In the genomic region with DNA sequence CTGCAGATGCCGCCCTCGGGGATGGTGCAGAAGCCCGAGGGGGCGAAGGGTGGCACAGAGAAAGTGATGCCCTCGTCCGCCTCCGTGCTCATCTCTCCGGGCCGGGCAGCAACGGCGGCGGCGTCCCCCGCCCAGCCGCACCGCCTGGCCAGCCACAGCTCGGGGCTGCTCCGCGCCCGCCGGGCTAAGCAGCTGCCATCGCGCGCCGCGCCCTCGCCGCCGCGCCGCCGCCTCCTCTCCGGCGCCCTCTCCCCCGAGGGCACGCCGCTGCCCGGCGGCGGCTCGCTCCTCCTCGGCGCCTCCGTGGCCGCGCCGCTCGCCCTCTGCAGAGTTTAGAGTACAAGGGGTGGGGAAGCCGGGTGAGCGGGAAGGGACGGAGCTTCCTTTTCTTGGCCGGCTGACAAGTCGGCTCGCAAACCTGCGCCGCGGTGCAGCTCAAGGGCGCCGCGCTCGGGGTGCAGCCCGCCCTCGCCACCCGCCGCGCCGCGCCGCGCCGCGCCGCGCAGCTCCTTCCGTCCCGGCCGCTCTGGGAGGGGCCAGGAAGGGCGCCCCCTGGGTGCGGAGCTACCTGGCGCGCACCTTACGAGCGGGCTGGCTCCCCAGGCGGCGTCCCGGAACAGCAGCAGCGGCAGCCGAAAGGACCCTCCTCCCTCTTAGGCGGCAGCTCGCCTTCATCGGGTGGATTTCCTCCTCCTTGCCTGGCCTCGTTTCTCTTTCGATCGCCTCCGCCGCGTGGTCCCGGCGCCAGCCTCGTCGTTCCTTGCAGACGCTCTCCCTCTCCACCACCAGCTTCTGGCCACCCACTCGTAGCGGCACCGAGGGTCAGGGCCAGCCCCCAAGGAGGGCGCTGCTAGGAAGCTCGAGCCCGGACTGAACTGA, we compare ENCODE assay signal across 8 cellular contexts. TPM values are rescaled to one million over a fixed set of nuclear protein-coding genes. Genes with fewer than 3 reads are reported as not detected.
DNase-seq lines count a peak whose midpoint lies in the region; ATAC-seq and TF ChIP-seq lines count a peak whose summit lies in the region.

MAP3K5 (minus strand) TSS at position 412 of the 879 bp plus-strand sequence; CDS start at position 92, 320 bp downstream.

- no peaks in the 10 kb centered on the region for H3K9me3 Mint-ChIP-seq in activated CD4-positive, alpha-beta T cell treated with anti-CD3 and anti-CD28 coated beads, Interleukin-2, amount 10 ng/mL, durations not matched to agents 24 days and 14 days

- H3K4me1 ChIP-seq in BE2C (no peaks in the 10 kb centered on the region), right lobe of liver (peaks cover 0 to 29% (median 9%) of the 10 kb centered on the region in 4 donors)

- ATAC-seq in GM19035 (IDR thresholded peaks at IDR 0.05; ENCODE audit: unreplicated experiment) (peak; percentile 61), HG03342 (IDR thresholded peaks at IDR 0.05; ENCODE audit: unreplicated experiment) (peak; percentile 66), right lobe of liver (peak; percentile 79 to 90 (median 84))

- H3K4me3 ChIP-seq in BE2C (ENCODE audit: low read depth, low read length) (peak within 1 kb of the TSS; percentile 87), coronary artery (peak within 1 kb of the TSS; percentile 92), right lobe of liver (peak within 1 kb of the TSS; percentile 90 to 96 (median 95))

- no peaks in the 10 kb centered on the region for H3K27me3 Mint-ChIP-seq in activated CD4-positive, alpha-beta T cell treated with anti-CD3 and anti-CD28 coated beads, Interleukin-2, amount 10 ng/mL, durations not matched to agents 24 days and 14 days

- peaks cover 29% of the 10 kb centered on the region for H3K4me1 Mint-ChIP-seq in activated CD4-positive, alpha-beta T cell treated with anti-CD3 and anti-CD28 coated beads, Interleukin-2, amount 10 ng/mL, durations not matched to agents 24 days and 14 days

- DNase-seq in BE2C, result peak; percentile 80
- peak; percentile 42 for DNase-seq in NCI-H510A (lab: John Stamatoyannopoulos, UW)
- peak; percentile 97 for DNase-seq in activated CD4-positive, alpha-beta T cell treated with anti-CD3 and anti-CD28 coated beads, Interleukin-2, amount 10 ng/mL, durations not matched to agents 24 days and 14 days
- DNase-seq in coronary artery (ENCODE audit: low spot score), result peak; percentile 90
- DNase-seq in right lobe of liver, result peak; percentile 90 to 93 (median 93)
- DNase-seq in stimulated activated CD4-positive, alpha-beta T cell treated with anti-CD3 and anti-CD28 coated beads, Interleukin-4, amount 100 ng/mL, for 4 hours, result peak; percentile 89 to 91

- WGBS in right lobe of liver (ENCODE audit: insufficient coverage, low coverage, low lambda C conversion rate, missing lambda C conversion rate), result 0% methylated on average over 19 of the region's 108 CpGs

- peak; percentile 60 for TF ChIP-seq POLR2A in right lobe of liver (IDR thresholded peaks at IDR 0.05)

- H3K36me3 Mint-ChIP-seq in activated CD4-positive, alpha-beta T cell treated with anti-CD3 and anti-CD28 coated beads, Interleukin-2, amount 10 ng/mL, durations not matched to agents 24 days and 14 days (ENCODE audit: low read depth), result peaks cover 9% of the 10 kb centered on the region

- no peaks in the 10 kb centered on the region for H3K9me3 ChIP-seq in BE2C
- H3K9me3 ChIP-seq in right lobe of liver, result no peaks in the 10 kb centered on the region

- H3K36me3 ChIP-seq in BE2C (no peaks in the 10 kb centered on the region), right lobe of liver (no peaks in the 10 kb centered on the region)

- H3K27me3 ChIP-seq in BE2C (no peaks in the 10 kb centered on the region), right lobe of liver (no peaks in the 10 kb centered on the region)

- H3K27ac ChIP-seq in coronary artery (peak within 1 kb of the TSS; percentile 95 to 97), right lobe of liver (peak within 1 kb of the TSS; percentile 93 to 95 (median 93))

- TF ChIP-seq CTCF in BE2C (IDR thresholded peaks at IDR 0.05; ENCODE audit: low read depth, low read length), result peak; percentile 24; the same call in 1 of the 2 replicates
- TF ChIP-seq CTCF in coronary artery (IDR thresholded peaks at IDR 0.05), result no peak
- peak; percentile 27 to 85 (median 44) for TF ChIP-seq CTCF in right lobe of liver (IDR thresholded peaks at IDR 0.05)

- intact Hi-C loops in activated CD4-positive, alpha-beta T cell treated with anti-CD3 and anti-CD28 coated beads, Interleukin-2, amount 10 ng/mL, durations not matched to agents 24 days and 14 days (cut with micrococcal nuclease), result loop anchor here (1.0 to 2.0 kb wide), 3 partner anchors 74 to 504 kb away; partner anchors contain the start of gene BCLAF1
- intact Hi-C loops in right lobe of liver (cut with DNase I), result loop anchor here (10.0 kb wide), 1 partner anchor 148 kb away; no protein-coding TSS in a partner anchor

- H3K4me3 Mint-ChIP-seq in activated CD4-positive, alpha-beta T cell treated with anti-CD3 and anti-CD28 coated beads, Interleukin-2, amount 10 ng/mL, durations not matched to agents 24 days and 14 days, result peak within 1 kb of the TSS; percentile 84

- peak within 1 kb of the TSS; percentile 96 for H3K27ac Mint-ChIP-seq in activated CD4-positive, alpha-beta T cell treated with anti-CD3 and anti-CD28 coated beads, Interleukin-2, amount 10 ng/mL, durations not matched to agents 24 days and 14 days

RNA-seq across cellular contexts. Expression of gene MAP3K5, which starts in this region (rescaled TPM):
- 2.3 TPM for polyA plus RNA-seq in BE2C (2012; ENCODE audit: insufficient read depth, insufficient read length, low read depth)
- 8.7 and 8.8 TPM in 2 replicates for total RNA-seq in activated CD4-positive, alpha-beta T cell treated with anti-CD3 and anti-CD28 coated beads, Interleukin-2, amount 10 ng/mL, durations not matched to agents 24 days and 14 days
- total RNA-seq in right lobe of liver, result 10 to 100 TPM in 1 of 6 experiments, 1 to 10 TPM in 5; 5.0 to 10.4 (median 6.9) TPM

Comparison
In these comparisons a context has a peak if more than half of its experiments do, and no peak if none do; other contexts are left out.
1. Peak in every context shown above with its lines: DNase-seq, ATAC-seq, H3K4me3 ChIP-seq and H3K27ac ChIP-seq.
2. DNase-seq: peak in every context shown above with its lines; median percentile 97 in activated CD4-positive, alpha-beta T cell treated with anti-CD3 and anti-CD28 coated beads, Interleukin-2, amount 10 ng/mL, durations not matched to agents 24 days and 14 days; 93 in right lobe of liver; 90 in coronary artery; 90 in stimulated activated CD4-positive, alpha-beta T cell treated with anti-CD3 and anti-CD28 coated beads, Interleukin-4, amount 100 ng/mL, for 4 hours; 80 in BE2C; 42 in NCI-H510A.